10 cellular contexts compared by ENCODE assay signal in genomic region chr15:28694006-28694751, GRCh38. TPM values are rescaled to one million over a fixed set of nuclear protein-coding genes. Genes with fewer than 3 reads are reported as not detected.
DNase-seq lines count a peak whose midpoint lies in the region; ATAC-seq and TF ChIP-seq lines count a peak whose summit lies in the region.
"Not testable (repeated sequence)": the region's sequence is repeated elsewhere in the genome, so short reads cannot be mapped to it uniquely, and the experiment has no call there.
"Had no signal": no experiment of that assay in that cellular context is flagged by ENCODE, and none has a peak within 500 bp of the region (broad histone marks: within the 10 kb centered on the region; RNA-seq: fewer than 3 reads in every experiment).

No MANE protein-coding gene starts in this region.

- H3K4me1 Mint-ChIP-seq in chondrocyte (ENCODE audit: low read depth) = not testable (repeated sequence)

- H3K9ac ChIP-seq in liver (ENCODE audit: low read depth in 1 of 2, low read length in 2 of 2) = not testable (repeated sequence)

- TF ChIP-seq CTCF in ascending aorta (IDR thresholded peaks at IDR 0.05); chondrocyte (IDR thresholded peaks at IDR 0.05); liver (IDR thresholded peaks at IDR 0.05; ENCODE audit: low read depth, low read length, missing input control): not testable (repeated sequence)

- H3K4me3 ChIP-seq in ascending aorta = peak overlapping the region in 1 of 2 donors; percentile 27
- H3K4me3 ChIP-seq in liver (ENCODE audit: low read depth in 1 of 3, low read length in 3 of 3); aorta (ENCODE audit: low read length in 2 of 2): not testable (repeated sequence)

- not testable (repeated sequence) for H3K36me3 Mint-ChIP-seq in chondrocyte (ENCODE audit: low read depth)

- not testable (repeated sequence) for TF ChIP-seq RAD21 in liver (IDR thresholded peaks at IDR 0.05)

- DNase-seq in H4 (ENCODE audit: low spot score) (peak; percentile 1), islet precursor cell (peak; percentile 32), posterior cingulate gyrus (peak in 7 of 10 donors; percentile 12 to 88 (median 36)), aorta (peak in 1 of 2 donors; percentile 58)
- not testable (repeated sequence) for DNase-seq in ascending aorta (ENCODE audit: low spot score in 2 of 2); chondrocyte (ENCODE audit: low spot score)

- not testable (repeated sequence) for H3K9me3 Mint-ChIP-seq in chondrocyte (ENCODE audit: low read depth)

- 75% methylated on average over 26 of the region's 26 CpGs for WGBS in liver
- WGBS in aorta, 2 donors = 65 to 66% methylated on average over 26 of the region's 26 CpGs

- H3K27ac ChIP-seq in ascending aorta (peak overlapping the region; percentile 46 to 74), liver (ENCODE audit: low read depth in 1 of 2, low read length in 2 of 2) (peak overlapping the region in 1 of 2 donors; percentile 42)
- H3K27ac ChIP-seq in aorta (ENCODE audit: low read depth in 1 of 2, low read length in 2 of 2) = not testable (repeated sequence)

- not testable (repeated sequence) for H3K27me3 Mint-ChIP-seq in chondrocyte (ENCODE audit: low read depth)

- ATAC-seq in aorta (ENCODE audit: low FRiP score) = peak; percentile 46

- peak overlapping the region; percentile 68 for H3K27ac Mint-ChIP-seq in chondrocyte (ENCODE audit: unreplicated experiment)

- H3K9me3 ChIP-seq in ascending aorta; liver (ENCODE audit: control insufficient read depth in 4 of 4, low read length in 3 of 4); aorta (ENCODE audit: control insufficient read depth, low read length): not testable (repeated sequence)

- not testable (repeated sequence) for H3K27me3 ChIP-seq in ascending aorta; liver (ENCODE audit: control insufficient read depth in 4 of 4, insufficient read depth in 4 of 4, low read length in 3 of 4); aorta (ENCODE audit: control insufficient read depth in 1 of 2, insufficient read depth in 2 of 2, low read length in 1 of 2)

- not testable (repeated sequence) for H3K4me3 Mint-ChIP-seq in chondrocyte (ENCODE audit: unreplicated experiment)

- H3K4me1 ChIP-seq in ascending aorta; liver (ENCODE audit: control insufficient read depth in 4 of 4, insufficient read depth in 4 of 4, low read length in 3 of 4); aorta (ENCODE audit: control insufficient read depth in 1 of 2, insufficient read depth in 2 of 2, low read length in 2 of 2): not testable (repeated sequence)

- intact Hi-C loops in ascending aorta (cut with DNase I); posterior cingulate gyrus (cut with DNase I); aorta (cut with DNase I): not testable (repeated sequence)

- not testable (repeated sequence) for H3K36me3 ChIP-seq in ascending aorta; liver (ENCODE audit: control insufficient read depth in 4 of 4, insufficient read depth in 3 of 4, low read depth in 1 of 4, low read length in 3 of 4); aorta (ENCODE audit: control insufficient read depth in 1 of 2, insufficient read depth in 2 of 2, low read length in 1 of 2)

TF ChIP-seq in liver, 16 proteins besides CTCF, POLR2A, EP300 and RAD21:
- TF ChIP-seq HNF4A (conservative IDR thresholded peaks at IDR 0.05) (peak; percentile 42 to 61), RXRA (IDR thresholded peaks at IDR 0.05) (peak in 1 of 2 donors; percentile 6), HNF4G (IDR thresholded peaks at IDR 0.05) (peak; percentile 17)

RNA-seq across cellular contexts. Expression of gene GOLGA8M, which starts 18.0 kb away (rescaled TPM):
- total RNA-seq in H4 (2014; rRNA removed; shearing (Covaris generic)) = 0.95 TPM in 1 of 2 replicates, not detected in the other
- total RNA-seq in ascending aorta (0.75 TPM), chondrocyte (2.5 to 4.8 TPM (median 3.6 TPM) in 3 replicates), liver (1 to 10 TPM in 1 of 2 donors, under 1 TPM in 1; 0.75 to 4.4 TPM), aorta (10 to 100 TPM in 1 of 2 donors, 1 to 10 TPM in 1; 4.3 to 10.7 TPM)
- polyA plus RNA-seq in liver (1 to 10 TPM; 1.0 to 1.3 TPM), aorta (under 1 TPM; 0.23 to 0.63 TPM)
- total RNA-seq: H1 had no signal
- polyA plus RNA-seq: CD4-positive, CD25-positive, alpha-beta regulatory T cell; CD8-positive, alpha-beta memory T cell; H1 had no signal
